ENCODE assay signal across 23 cellular contexts in the genomic region with DNA sequence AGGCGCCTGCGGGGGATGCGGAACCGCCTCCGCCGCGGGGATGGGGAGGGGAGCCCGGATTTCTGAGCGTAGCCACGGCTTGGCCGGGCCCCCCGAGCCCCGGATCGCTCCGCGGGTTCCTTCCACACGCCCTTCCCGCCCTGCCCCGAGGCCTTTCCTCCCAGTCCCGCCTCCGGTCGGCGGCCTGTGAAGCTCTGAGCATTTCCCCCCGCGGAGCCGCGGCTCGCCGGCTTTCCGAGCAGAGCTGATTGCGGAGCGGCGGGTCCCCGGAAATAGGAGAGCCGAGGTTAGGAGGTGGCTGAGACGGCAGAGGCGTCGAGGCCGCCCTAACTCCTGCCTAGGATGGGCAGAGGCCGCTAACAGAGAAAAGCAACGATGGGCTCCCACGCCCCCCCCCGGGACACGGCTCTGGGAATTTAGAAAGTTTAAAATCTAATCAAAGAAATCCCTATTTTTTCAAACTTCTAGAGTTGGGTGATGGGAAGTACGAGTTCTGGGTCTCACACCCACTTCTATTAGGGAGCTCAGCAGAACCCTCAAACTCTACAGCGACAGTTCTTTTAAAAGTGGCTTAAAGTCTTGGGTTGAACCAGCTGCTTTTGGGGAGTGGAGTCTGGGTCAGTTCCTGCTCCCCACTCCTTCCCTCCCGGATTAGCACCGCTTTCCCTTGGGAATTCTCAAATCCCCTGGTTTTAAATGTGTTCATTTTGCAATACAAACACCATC. TPM values are rescaled to one million over a fixed set of nuclear protein-coding genes. Genes with fewer than 3 reads are reported as not detected.
A peak's percentile ranks its signal among the peaks of the same experiment; 100 is the strongest.
DNase-seq lines count a peak whose midpoint lies in the region; ATAC-seq and TF ChIP-seq lines count a peak whose summit lies in the region.
"Had no signal": no experiment of that assay in that cellular context is flagged by ENCODE, and none has a peak within 500 bp of the region (broad histone marks: within the 10 kb centered on the region; RNA-seq: fewer than 3 reads in every experiment).

No MANE protein-coding gene starts in this region.

- peaks cover 7% of the 10 kb centered on the region for H3K4me1 Mint-ChIP-seq in activated CD4-positive, alpha-beta memory T cell treated with anti-CD3 and anti-CD28 coated beads for 36 hours (ENCODE audit: low read depth)
- peaks cover 1% of the 10 kb centered on the region for H3K4me1 Mint-ChIP-seq in activated CD4-positive, alpha-beta memory T cell treated with anti-CD3 and anti-CD28 coated beads, Interleukin-2, amount 10 ng/mL, durations not matched to agents 7 days and 5 days
- H3K4me1 Mint-ChIP-seq in neural progenitor cell, result peaks cover 27% of the 10 kb centered on the region

- no peaks in the 10 kb centered on the region for H3K9me3 Mint-ChIP-seq in activated CD4-positive, alpha-beta memory T cell treated with anti-CD3 and anti-CD28 coated beads for 36 hours
- H3K9me3 Mint-ChIP-seq in activated CD4-positive, alpha-beta memory T cell treated with anti-CD3 and anti-CD28 coated beads, Interleukin-2, amount 10 ng/mL, durations not matched to agents 7 days and 5 days, result no peaks in the 10 kb centered on the region
- H3K9me3 Mint-ChIP-seq in neural progenitor cell, result peaks cover 13% of the 10 kb centered on the region
- H3K9me3 Mint-ChIP-seq: activated naive CD4-positive, alpha-beta T cell treated with anti-CD3 and anti-CD28 coated beads, Interleukin-2, amount 50 U/mL, for 24 hours; activated T-cell treated with anti-CD3 and anti-CD28 coated beads, Interleukin-2, amount 50 U/mL, for 72 hours; CD4-positive, alpha-beta T cell had no signal

- H3K79me2 ChIP-seq in neural progenitor cell (ENCODE audit: low read depth), result no peaks in the 10 kb centered on the region

- ATAC-seq in sciatic nerve, result no peak
- ATAC-seq: body of pancreas; HepG2; naive thymus-derived CD4-positive, alpha-beta T cell; Panc1 had no signal

- H3K4me3 ChIP-seq in H7 (ENCODE audit: insufficient read depth, low read depth, low read length) (peak overlapping the region; percentile 27; the same call in 1 of the 2 replicates), neural progenitor cell (peak overlapping the region; percentile 22)
- H3K4me3 ChIP-seq: body of pancreas, prostate gland, SK-N-MC had no signal

- H3K4me2 ChIP-seq in neural progenitor cell, result peak overlapping the region; percentile 68

- TF ChIP-seq CTCF in neural progenitor cell (IDR thresholded peaks at IDR 0.05), result no peak

- peaks cover 30% of the 10 kb centered on the region for H3K4me1 ChIP-seq in neural progenitor cell

- intact Hi-C loops in activated CD4-positive, alpha-beta memory T cell treated with anti-CD3 and anti-CD28 coated beads for 36 hours (cut with micrococcal nuclease), result no loop called here
- intact Hi-C loops in sciatic nerve (cut with DNase I), result no loop called here

- H3K27ac Mint-ChIP-seq in activated CD4-positive, alpha-beta memory T cell treated with anti-CD3 and anti-CD28 coated beads for 36 hours, result no peak overlapping the region
- H3K27ac Mint-ChIP-seq in activated CD4-positive, alpha-beta memory T cell treated with anti-CD3 and anti-CD28 coated beads, Interleukin-2, amount 10 ng/mL, durations not matched to agents 7 days and 5 days, result no peak overlapping the region
- no peak overlapping the region for H3K27ac Mint-ChIP-seq in neural progenitor cell
- H3K27ac Mint-ChIP-seq: activated naive CD4-positive, alpha-beta T cell treated with anti-CD3 and anti-CD28 coated beads, Interleukin-2, amount 50 U/mL, for 24 hours; activated T-cell treated with anti-CD3 and anti-CD28 coated beads, Interleukin-2, amount 50 U/mL, for 72 hours; CD4-positive, alpha-beta T cell had no signal

- CTCF ChIA-PET in activated CD4-positive, alpha-beta memory T cell treated with anti-CD3 and anti-CD28 coated beads for 36 hours (lab: Charles Lee), result no interaction called here
- CTCF ChIA-PET in activated CD4-positive, alpha-beta memory T cell treated with anti-CD3 and anti-CD28 coated beads, Interleukin-2, amount 10 ng/mL, durations not matched to agents 7 days and 5 days (lab: Charles Lee), result no interaction called here

- DNase-seq in activated CD4-positive, alpha-beta memory T cell treated with anti-CD3 and anti-CD28 coated beads for 36 hours, result peak; percentile 21
- DNase-seq in activated CD4-positive, alpha-beta memory T cell treated with anti-CD3 and anti-CD28 coated beads, Interleukin-2, amount 10 ng/mL, durations not matched to agents 7 days and 5 days, result no peak
- DNase-seq in H7 (peak; percentile 54), ecto neural progenitor cell (ENCODE audit: low spot score) (peak; percentile 64), neural progenitor cell (ENCODE audit: low spot score) (peak; percentile 68), cerebellum (ENCODE audit: low spot score) (no peak), DMS153 (lab: John Stamatoyannopoulos, UW) (no peak), sciatic nerve (ENCODE audit: low spot score) (no peak)
- DNase-seq: body of pancreas; CD4-positive, alpha-beta T cell; DMS53; hypothalamus; kidney glomerular epithelial cell; mammary epithelial cell; naive thymus-derived CD4-positive, alpha-beta T cell; stimulated activated CD8-positive, alpha-beta memory T cell treated with anti-CD3 and anti-CD28 coated beads, Interleukin-4, amount 100 ng/mL, for 48 hours; T-helper 9 cell had no signal

- no peaks in the 10 kb centered on the region for H3K36me3 ChIP-seq in H7 (replicated peaks; ENCODE audit: control insufficient read depth, insufficient read depth, low read length)
- H3K36me3 ChIP-seq in neural progenitor cell, result no peaks in the 10 kb centered on the region
- H3K36me3 ChIP-seq: prostate gland had no signal

- no peak overlapping the region for H3K27ac ChIP-seq in neural progenitor cell
- H3K27ac ChIP-seq: body of pancreas, prostate gland, SK-N-MC had no signal

- peaks cover 90% of the 10 kb centered on the region for H4K20me1 ChIP-seq in neural progenitor cell (ENCODE audit: low read depth)

- POLR2A ChIA-PET in activated CD4-positive, alpha-beta memory T cell treated with anti-CD3 and anti-CD28 coated beads for 36 hours (lab: Charles Lee), result no interaction called here
- POLR2A ChIA-PET in activated CD4-positive, alpha-beta memory T cell treated with anti-CD3 and anti-CD28 coated beads, Interleukin-2, amount 10 ng/mL, durations not matched to agents 7 days and 5 days (lab: Charles Lee), result no interaction called here

- H3K9ac ChIP-seq in neural progenitor cell, result no peak overlapping the region

- H3K36me3 Mint-ChIP-seq in activated CD4-positive, alpha-beta memory T cell treated with anti-CD3 and anti-CD28 coated beads for 36 hours, result peaks cover 1% of the 10 kb centered on the region
- peaks cover 6% of the 10 kb centered on the region for H3K36me3 Mint-ChIP-seq in activated CD4-positive, alpha-beta memory T cell treated with anti-CD3 and anti-CD28 coated beads, Interleukin-2, amount 10 ng/mL, durations not matched to agents 7 days and 5 days (ENCODE audit: low read depth)
- no peaks in the 10 kb centered on the region for H3K36me3 Mint-ChIP-seq in neural progenitor cell
- H3K36me3 Mint-ChIP-seq: activated naive CD4-positive, alpha-beta T cell treated with anti-CD3 and anti-CD28 coated beads, Interleukin-2, amount 50 U/mL, for 24 hours had no signal

- H3K9me3 ChIP-seq in neural progenitor cell (ENCODE audit: low read depth), result no peaks in the 10 kb centered on the region
- H3K9me3 ChIP-seq: body of pancreas, prostate gland had no signal

- H3K4me3 Mint-ChIP-seq in activated CD4-positive, alpha-beta memory T cell treated with anti-CD3 and anti-CD28 coated beads for 36 hours, result no peak overlapping the region
- no peak overlapping the region for H3K4me3 Mint-ChIP-seq in activated CD4-positive, alpha-beta memory T cell treated with anti-CD3 and anti-CD28 coated beads, Interleukin-2, amount 10 ng/mL, durations not matched to agents 7 days and 5 days
- H3K4me3 Mint-ChIP-seq in neural progenitor cell, result peak overlapping the region; percentile 63
- H3K4me3 Mint-ChIP-seq: CD4-positive, alpha-beta T cell had no signal

- H3K27me3 ChIP-seq in H7 (ENCODE audit: control insufficient read depth, insufficient read depth, low read length) (peaks cover 88% of the 10 kb centered on the region), neural progenitor cell (peaks cover 100% of the 10 kb centered on the region)

- H3F3A ChIP-seq in neural progenitor cell (ENCODE audit: low read depth), result peaks cover 14% of the 10 kb centered on the region

- H2AFZ ChIP-seq in neural progenitor cell (replicated peaks), result no peak overlapping the region

- peaks cover 61% of the 10 kb centered on the region for H3K27me3 Mint-ChIP-seq in activated CD4-positive, alpha-beta memory T cell treated with anti-CD3 and anti-CD28 coated beads for 36 hours
- H3K27me3 Mint-ChIP-seq in activated CD4-positive, alpha-beta memory T cell treated with anti-CD3 and anti-CD28 coated beads, Interleukin-2, amount 10 ng/mL, durations not matched to agents 7 days and 5 days, result peaks cover 64% of the 10 kb centered on the region
- peaks cover 68% of the 10 kb centered on the region for H3K27me3 Mint-ChIP-seq in neural progenitor cell (ENCODE audit: insufficient read depth, low read depth)

RNA-seq across cellular contexts. Expression of gene IRX4, which starts 5.9 kb away (rescaled TPM):
- not detected for total RNA-seq in activated CD4-positive, alpha-beta memory T cell treated with anti-CD3 and anti-CD28 coated beads for 36 hours
- not detected for total RNA-seq in activated CD4-positive, alpha-beta memory T cell treated with anti-CD3 and anti-CD28 coated beads, Interleukin-2, amount 10 ng/mL, durations not matched to agents 7 days and 5 days
- total RNA-seq in H7 (2014; rRNA removed; shearing (Covaris generic)), result 15.4 and 17.9 TPM in 2 replicates
- total RNA-seq in neural progenitor cell (ENCODE audit: low replicate concordance) (not detected in 2 replicates), cerebellum (0.27 TPM), sciatic nerve (not detected)
- total RNA-seq: activated T-cell treated with anti-CD3 and anti-CD28 coated beads, Interleukin-2, amount 50 U/mL, for 72 hours; body of pancreas; CD4-positive, alpha-beta T cell; HepG2; naive thymus-derived CD4-positive, alpha-beta T cell had no signal

Comparison
In these comparisons a context has a peak if more than half of its experiments do, and no peak if none do; other contexts are left out.
1. DNase-seq: peak in activated CD4-positive, alpha-beta memory T cell treated with anti-CD3 and anti-CD28 coated beads for 36 hours (single experiment), H7 (single experiment), ecto neural progenitor cell (single experiment) and neural progenitor cell (single experiment); none in activated CD4-positive, alpha-beta memory T cell treated with anti-CD3 and anti-CD28 coated beads, Interleukin-2, amount 10 ng/mL, durations not matched to agents 7 days and 5 days (single experiment), cerebellum (single experiment), DMS153 (single experiment) and sciatic nerve (single experiment).
2. RNA of gene IRX4, which starts 5.9 kb away (total RNA-seq): 15.4 to 17.9 TPM in H7; 0.27 TPM in cerebellum (single experiment), not detected in activated CD4-positive, alpha-beta memory T cell treated with anti-CD3 and anti-CD28 coated beads for 36 hours, not detected in activated CD4-positive, alpha-beta memory T cell treated with anti-CD3 and anti-CD28 coated beads, Interleukin-2, amount 10 ng/mL, durations not matched to agents 7 days and 5 days, not detected in neural progenitor cell and not detected in sciatic nerve (single experiment); every median in the first group is over 10 times any median in the second.